In the genomic region with DNA sequence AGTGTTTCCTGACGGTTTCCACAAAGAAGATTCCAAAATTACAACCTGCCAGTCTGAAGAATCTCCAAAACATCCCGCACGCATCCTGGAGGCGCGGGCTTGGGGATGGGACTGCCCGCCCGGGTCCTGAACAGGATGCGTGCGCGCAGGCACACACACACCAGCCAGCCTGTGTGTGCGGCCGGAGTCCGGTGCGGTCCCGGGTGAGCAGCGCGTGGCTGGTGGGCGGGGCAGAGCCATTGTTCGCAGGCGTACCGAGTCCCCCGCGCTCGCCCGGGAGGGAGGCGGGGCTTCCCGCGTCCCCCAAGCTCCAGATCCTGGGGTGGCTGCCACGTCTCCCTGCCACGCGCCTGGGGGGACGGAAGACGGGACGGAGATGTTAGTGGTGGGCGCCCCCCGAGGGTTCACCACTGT, we compare ENCODE assay signal across 8 cellular contexts.
DNase-seq lines count a peak whose midpoint lies in the region; ATAC-seq and TF ChIP-seq lines count a peak whose summit lies in the region.

No MANE protein-coding gene starts in this region.

- peak; percentile 72 for DNase-seq in NCI-H2171 (lab: John Stamatoyannopoulos, UW)
- DNase-seq in activated CD4-positive, alpha-beta T cell treated with anti-CD3 and anti-CD28 coated beads, Interleukin-2, amount 50 U/mL, for 48 hours, result peak; percentile 86 to 87
- DNase-seq in effector CD8-positive, alpha-beta T cell (lab: John Stamatoyannopoulos, UW), result peak; percentile 53
- peak; percentile 90 for DNase-seq in medulla oblongata (ENCODE audit: extremely low spot score)
- DNase-seq in stimulated activated CD8-positive, alpha-beta memory T cell treated with anti-CD3 and anti-CD28 coated beads, Interleukin-12 subunit alpha, Interleukin-12 subunit beta, amount 100 ng/mL, for 1 hour (ENCODE audit: low read depth), result peak; percentile 26

- TF ChIP-seq CTCF in 22Rv1 (IDR thresholded peaks at IDR 0.05), result no peak

- peak; percentile 47 for ATAC-seq in GM18498 (IDR thresholded peaks at IDR 0.05; ENCODE audit: unreplicated experiment)
- ATAC-seq in HG02943 (IDR thresholded peaks at IDR 0.05; ENCODE audit: low read depth, unreplicated experiment), result peak; percentile 60

- peak overlapping the region; percentile 89 for H3K27ac ChIP-seq in 22Rv1

Comparison
In these comparisons a context has a peak if more than half of its experiments do, and no peak if none do; other contexts are left out.
1. Peak in every context shown above with its lines: DNase-seq, ATAC-seq and H3K27ac ChIP-seq.
2. DNase-seq: peak in every context shown above with its lines; median percentile 90 in medulla oblongata; 86 in activated CD4-positive, alpha-beta T cell treated with anti-CD3 and anti-CD28 coated beads, Interleukin-2, amount 50 U/mL, for 48 hours; 72 in NCI-H2171; 53 in effector CD8-positive, alpha-beta T cell; 26 in stimulated activated CD8-positive, alpha-beta memory T cell treated with anti-CD3 and anti-CD28 coated beads, Interleukin-12 subunit alpha, Interleukin-12 subunit beta, amount 100 ng/mL, for 1 hour.